Comparison of ENCODE assay signal across 22 cellular contexts in the genomic region with DNA sequence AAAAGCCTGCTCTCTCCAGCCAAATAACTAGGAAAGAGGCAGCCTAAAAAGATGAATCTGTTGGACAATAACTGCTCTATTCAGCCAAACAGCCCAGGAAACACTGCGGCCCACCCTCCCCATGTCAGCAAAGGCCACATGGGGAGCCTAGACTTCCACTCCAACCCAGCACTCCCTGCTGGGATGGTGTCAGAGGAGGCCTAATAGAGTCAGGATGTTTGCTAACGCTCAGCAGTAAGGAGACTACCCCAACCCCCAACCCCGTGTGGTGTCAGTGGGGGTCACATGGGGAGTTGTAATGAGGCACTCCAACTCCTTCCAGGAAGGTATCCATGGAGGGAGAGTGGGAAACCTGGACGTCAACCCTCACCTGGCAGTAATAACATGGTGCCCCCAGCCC. TPM values are rescaled to one million over a fixed set of nuclear protein-coding genes. Genes with fewer than 3 reads are reported as not detected.
DNase-seq lines count a peak whose midpoint lies in the region; ATAC-seq and TF ChIP-seq lines count a peak whose summit lies in the region.
"Had no signal": no experiment of that assay in that cellular context is flagged by ENCODE, and none has a peak within 500 bp of the region (broad histone marks: within the 10 kb centered on the region; RNA-seq: fewer than 3 reads in every experiment).

No MANE protein-coding gene starts in this region.

- no peak overlapping the region for H3K14ac ChIP-seq in H9 (ENCODE audit: insufficient read depth, low read length)

- peak; percentile 59 for ATAC-seq in GM23338
- ATAC-seq in WTC11: peak; percentile 28; the same call in 1 of the 2 replicates
- no peak for ATAC-seq in left lobe of liver
- ATAC-seq in GM19023 (IDR thresholded peaks at IDR 0.05; ENCODE audit: unreplicated experiment): no peak
- ATAC-seq: T-cell had no signal

- no peak overlapping the region for H4K5ac ChIP-seq in H9 (ENCODE audit: insufficient read length, low read depth, low read length)

- CTCF ChIA-PET in WTC11 (lab: Charles Lee): no interaction called here

- H3K4me2 ChIP-seq in GM23338 (no peak overlapping the region), H9 (ENCODE audit: insufficient read depth, insufficient read length, low read length) (no peak overlapping the region), Karpas-422 (ENCODE audit: low read depth, low read length, poor library complexity, severe bottlenecking) (no peak overlapping the region)
- H3K4me2 ChIP-seq: BLaER1 had no signal

- H3K9ac ChIP-seq in H9 (ENCODE audit: extremely low read depth, insufficient read length, low read length) (no peak overlapping the region), Karpas-422 (ENCODE audit: low read length) (no peak overlapping the region)
- H3K9ac ChIP-seq: BLaER1 had no signal

- H3K27me3 Mint-ChIP-seq in GM23338 (ENCODE audit: insufficient read depth, low read depth, poor library complexity) (no peaks in the 10 kb centered on the region), H9 (ENCODE audit: low read depth) (peaks cover 3% of the 10 kb centered on the region), WTC11 (ENCODE audit: low read depth) (no peaks in the 10 kb centered on the region; the same call in 1 of the 2 replicates)

- H2AK5ac ChIP-seq in H9 (ENCODE audit: insufficient read length, low read length): no peak overlapping the region

- H3K23ac ChIP-seq in H9 (ENCODE audit: insufficient read length, low read depth, low read length): no peak overlapping the region

- no peak overlapping the region for H2BK5ac ChIP-seq in H9 (ENCODE audit: insufficient read length, low read length)

- H3K27ac Mint-ChIP-seq in GM23338 (no peak overlapping the region), H9 (no peak overlapping the region), WTC11 (no peak overlapping the region)
- H3K27ac Mint-ChIP-seq: CD4-positive, alpha-beta T cell; T-cell had no signal

- no peak overlapping the region for H4K8ac ChIP-seq in H9 (replicated peaks; ENCODE audit: insufficient read length, low read depth, low read length)

- H4K20me1 ChIP-seq in GM23338 (replicated peaks; ENCODE audit: insufficient read depth) (no peaks in the 10 kb centered on the region), H9 (ENCODE audit: control insufficient read depth, insufficient read depth, insufficient read length) (no peaks in the 10 kb centered on the region), Karpas-422 (ENCODE audit: insufficient read depth, low read depth, low read length) (no peaks in the 10 kb centered on the region)
- H4K20me1 ChIP-seq: BLaER1 had no signal

- no peak overlapping the region for H2BK120ac ChIP-seq in H9 (ENCODE audit: low read depth, low read length, poor library complexity, severe bottlenecking)

- H3K9me3 Mint-ChIP-seq in GM23338 (peaks cover 6% of the 10 kb centered on the region; the same call in 2 of the 3 replicates), H9 (peaks cover 8 to 9% of the 10 kb centered on the region in 2 experiments), WTC11 (peaks cover 18% of the 10 kb centered on the region)

- peak overlapping the region; percentile 69; the same call in 1 of the 2 replicates for H2AFZ ChIP-seq in GM23338
- no peak overlapping the region for H2AFZ ChIP-seq in H9 (ENCODE audit: low read length)
- H2AFZ ChIP-seq in Karpas-422 (ENCODE audit: low read length): no peak overlapping the region

- H3K4me3 Mint-ChIP-seq in GM23338: no peak overlapping the region
- H3K4me3 Mint-ChIP-seq in H9: no peak overlapping the region
- no peak overlapping the region for H3K4me3 Mint-ChIP-seq in WTC11
- H3K4me3 Mint-ChIP-seq: CD4-positive, alpha-beta T cell; T-cell had no signal

- peaks cover 7% of the 10 kb centered on the region; the same call in 1 of the 2 replicates for H3K36me3 ChIP-seq in GM23338 (ENCODE audit: insufficient read depth)
- H3K36me3 ChIP-seq in Karpas-422 (ENCODE audit: insufficient read depth, low read length): no peaks in the 10 kb centered on the region
- H3K36me3 ChIP-seq: BLaER1, Peyer's patch, SJCRH30 had no signal

- H2BK12ac ChIP-seq in H9 (ENCODE audit: insufficient read length, low read depth, low read length): no peak overlapping the region

- H3K4me1 Mint-ChIP-seq in GM23338 (peaks cover 13% of the 10 kb centered on the region), H9 (peaks cover 18 to 19% of the 10 kb centered on the region in 2 experiments), WTC11 (peaks cover 16% of the 10 kb centered on the region)
- H3K4me1 Mint-ChIP-seq: T-cell had no signal

- 0 out of 2 replicates have a peak, but pooled peaks cover 3% of the 10 kb centered on the region for H3K4me1 ChIP-seq in GM23338 (ENCODE audit: insufficient read depth)
- H3K4me1 ChIP-seq in H9 (ENCODE audit: insufficient read depth, low read length): peaks cover 5% of the 10 kb centered on the region; the same call in 1 of the 2 replicates
- no peaks in the 10 kb centered on the region for H3K4me1 ChIP-seq in Karpas-422 (ENCODE audit: low read length)
- H3K4me1 ChIP-seq: BLaER1, Peyer's patch, SJCRH30 had no signal

- H3T11ph ChIP-seq in H9 (ENCODE audit: low read length): no peak overlapping the region

- H2BK15ac ChIP-seq in H9 (ENCODE audit: low read depth, low read length): no peak overlapping the region

- H4K91ac ChIP-seq in H9 (ENCODE audit: insufficient read length, low read depth, low read length): no peak overlapping the region

- no peaks in the 10 kb centered on the region for H3K23me2 ChIP-seq in H9 (ENCODE audit: insufficient read length, low read depth, low read length, poor library complexity, severe bottlenecking)

- no CpG with 5 or more reads among the region's 4 CpGs for WGBS in H9 (ENCODE audit: extremely low coverage, insufficient read length, low lambda C conversion rate)

- POLR2A ChIA-PET in WTC11 (lab: Charles Lee): no interaction called here

- H3K4me3 ChIP-seq in GM23338 (no peak overlapping the region), Karpas-422 (ENCODE audit: low read length) (no peak overlapping the region)
- H3K4me3 ChIP-seq: BLaER1, Peyer's patch, SJCRH30 had no signal

- no peaks in the 10 kb centered on the region for H3K9me3 ChIP-seq in H9 (ENCODE audit: control insufficient read depth, low read depth, low read length)
- no peaks in the 10 kb centered on the region for H3K9me3 ChIP-seq in Karpas-422 (ENCODE audit: low read length)
- H3K9me3 ChIP-seq: Peyer's patch, SJCRH30 had no signal

- H2BK20ac ChIP-seq in H9 (ENCODE audit: low read depth, low read length, poor library complexity, severe bottlenecking): no peak overlapping the region

- no peak overlapping the region for H3K27ac ChIP-seq in GM23338 (ENCODE audit: low read depth)
- H3K27ac ChIP-seq in H9 (ENCODE audit: insufficient read length, low read depth, low read length): no peak overlapping the region
- H3K27ac ChIP-seq in Karpas-422 (ENCODE audit: low read length): no peak overlapping the region
- H3K27ac ChIP-seq: BLaER1, Peyer's patch, SJCRH30 had no signal

- H3K18ac ChIP-seq in H9 (ENCODE audit: insufficient read length, low read depth, low read length): no peak overlapping the region

- H3K79me2 ChIP-seq in GM23338 (replicated peaks; ENCODE audit: insufficient read depth): no peaks in the 10 kb centered on the region
- no peaks in the 10 kb centered on the region for H3K79me2 ChIP-seq in H9 (ENCODE audit: insufficient read depth, low read length)
- H3K79me2 ChIP-seq in Karpas-422 (ENCODE audit: low read length): no peaks in the 10 kb centered on the region

- no peaks in the 10 kb centered on the region for H3K79me1 ChIP-seq in H9 (ENCODE audit: insufficient read depth, low read depth, low read length, poor library complexity, severe bottlenecking)

- H3K27me3 ChIP-seq in GM23338 (ENCODE audit: insufficient read depth) (no peaks in the 10 kb centered on the region), H9 (ENCODE audit: insufficient read depth, low read length) (no peaks in the 10 kb centered on the region), Karpas-422 (ENCODE audit: low read length) (peaks cover 3% of the 10 kb centered on the region; the same call in 1 of the 2 replicates)
- H3K27me3 ChIP-seq: BLaER1, Peyer's patch, SJCRH30 had no signal

- H3K56ac ChIP-seq in H9 (ENCODE audit: insufficient read length, low read depth, low read length): no peak overlapping the region

- no peaks in the 10 kb centered on the region for H3F3A ChIP-seq in GM23338 (replicated peaks; ENCODE audit: low read depth)

- no peak for TF ChIP-seq CTCF in GM23338 (conservative IDR thresholded peaks at IDR 0.05; ENCODE audit: low read depth in 2 of 2)
- no peak for TF ChIP-seq CTCF in H9 (conservative IDR thresholded peaks at IDR 0.05)
- TF ChIP-seq CTCF in WTC11 (IDR thresholded peaks at IDR 0.05): no peak

- DNase-seq in GM23338 (ENCODE audit: low spot score) (no peak), H9 (peak; percentile 18), WTC11 (ENCODE audit: low spot score) (no peak), left lobe of liver (ENCODE audit: low spot score) (peak; percentile 21), Karpas-422 (no peak), NCI-H446 (lab: John Stamatoyannopoulos, UW) (no peak)
- DNase-seq in activated effector memory CD4-positive, alpha-beta T cell treated with Interleukin-2 at 50 U/mL for 16 hours: no peak
- DNase-seq: CD4-positive, alpha-beta T cell; COR-L47; DMS79; HCEC 1CT; Kasumi-1; NCI-H1436; NCI-H2081 treated with DMSO at 0.1 percent for 48 hours; NCI-H524; NCI-H82; Peyer's patch; SJCRH30; T-cell had no signal

- H3K9me2 ChIP-seq in GM23338 (ENCODE audit: insufficient read depth): no peaks in the 10 kb centered on the region
- no peaks in the 10 kb centered on the region for H3K9me2 ChIP-seq in Karpas-422 (replicated peaks; ENCODE audit: insufficient read depth, low read length)

- H3K36me3 Mint-ChIP-seq in GM23338 (ENCODE audit: low read depth) (peaks cover 6% of the 10 kb centered on the region; the same call in 2 of the 3 replicates), H9 (ENCODE audit: insufficient read depth in 1 of 3, low read depth in 3 of 3) (peaks cover 0 to 11% (median 5%) of the 10 kb centered on the region in 3 experiments; a peak in 5 of 7 replicates), WTC11 (peaks cover 12% of the 10 kb centered on the region; the same call in 1 of the 2 replicates)
- H3K36me3 Mint-ChIP-seq: T-cell had no signal

- no peak overlapping the region for H3K4ac ChIP-seq in H9 (ENCODE audit: low read depth, low read length)

TF ChIP-seq in GM23338, 12 proteins besides CTCF, POLR2A, EP300 and RAD21 (continues in another document):
- TF ChIP-seq STAT1 (IDR thresholded peaks at IDR 0.05; ENCODE audit: unreplicated experiment) (no peak), CREB1 (CRISPR knock-in tag; IDR thresholded peaks at IDR 0.05; ENCODE audit: low read depth) (no peak), JUNB (IDR thresholded peaks at IDR 0.05; ENCODE audit: unreplicated experiment) (no peak)

TF ChIP-seq in WTC11, 78 proteins besides CTCF, POLR2A, EP300 and RAD21 (continues in another document):
- TF ChIP-seq ZNF423 (CRISPR knock-in tag; IDR thresholded peaks at IDR 0.05) (peak; percentile 45; the same call in 1 of the 2 replicates), ZNF263 (CRISPR knock-in tag; IDR thresholded peaks at IDR 0.05; ENCODE audit: low read depth) (no peak)

RNA-seq across cellular contexts. Expression of a gene that starts 41.6 kb away (rescaled TPM):
- 0.14 and 0.47 TPM in 2 replicates for total RNA-seq in GM23338 (2014; rRNA removed; shearing (Covaris generic))
- polyA plus RNA-seq in GM23338 (2016; fragmentation: Nextera tagmentation; extraction: Ambion mirVana): 0.03 TPM in 1 of 2 replicates, not detected in the other
- total RNA-seq in H9 (2021): 0.33 and 0.39 TPM in 2 replicates
- total RNA-seq in WTC11 (2021): 0.39 to 0.60 TPM (median 0.48 TPM) in 3 replicates
- total RNA-seq in left lobe of liver: 1.2 TPM
- not detected in 2 replicates for total RNA-seq in Karpas-422 (2014; rRNA removed; shearing (Covaris generic); ENCODE audit: low replicate concordance)
- total RNA-seq: CD4-positive, alpha-beta T cell; OCI-LY7; SJCRH30 had no signal

Comparison
In these comparisons a context has a peak if more than half of its experiments do, and no peak if none do; other contexts are left out.
1. ATAC-seq: peak in GM23338 (single experiment) and WTC11 (single experiment); none in left lobe of liver (single experiment) and GM19023 (single experiment).
2. DNase-seq: peak in H9 (single experiment) and left lobe of liver (single experiment); none in GM23338 (single experiment), WTC11 (single experiment), activated effector memory CD4-positive, alpha-beta T cell treated with Interleukin-2 at 50 U/mL for 16 hours (single experiment), Karpas-422 (single experiment) and NCI-H446 (0 of 2).